ENCODE assay signal across 24 cellular contexts in the genomic region with DNA sequence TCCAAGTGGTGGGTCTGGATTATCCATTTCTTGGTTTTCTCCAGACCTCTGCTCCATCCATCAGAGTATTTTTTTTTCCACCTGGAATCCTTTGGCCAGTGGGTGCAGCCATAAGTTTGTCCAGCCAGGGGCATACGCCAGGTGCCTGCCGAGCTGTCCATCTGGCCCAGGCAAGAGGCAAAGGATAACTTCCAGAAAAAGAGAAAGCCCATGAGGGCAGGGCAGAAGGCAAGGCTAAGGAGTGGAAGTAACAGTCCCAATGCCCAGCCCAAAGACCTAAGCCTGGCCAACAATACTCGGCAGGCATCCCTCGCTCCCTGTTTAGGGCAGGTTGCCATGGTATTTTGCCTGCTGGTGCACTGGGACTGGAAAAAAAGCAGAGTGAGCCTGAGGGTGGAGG.
"Had no signal": no experiment of that assay in that cellular context is flagged by ENCODE, and none has a peak within 500 bp of the region (broad histone marks: within the 10 kb centered on the region; RNA-seq: fewer than 3 reads in every experiment).

No MANE protein-coding gene starts in this region.

- ATAC-seq: left cardiac atrium; left lobe of liver; left ventricle myocardium superior; natural killer cell; right lobe of liver; stimulated activated naive B cell treated with anti-CD40 and anti-IgM and Interleukin-4, amounts not matched to agents 10 μg/mL and 1 μg/mL and 100 μg/mL, for 72 hours; stimulated activated naive CD8-positive, alpha-beta T cell treated with anti-CD3 and anti-CD28 coated beads, Interleukin-15, Interleukin-2, amounts not matched to agents 100 U/mL and 50 U/mL, for 24 hours; upper lobe of right lung had no signal

- H3K36me3 Mint-ChIP-seq: mesothelial cell of epicardium; naive B cell; natural killer cell; stimulated activated naive B cell treated with anti-CD40 and anti-IgM and Interleukin-4, amounts not matched to agents 10 μg/mL and 1 μg/mL and 100 μg/mL, for 72 hours had no signal

- H3K9me3 Mint-ChIP-seq: naive B cell; natural killer cell; neural progenitor cell; stimulated activated naive B cell treated with anti-CD40 and anti-IgM and Interleukin-4, amounts not matched to agents 10 μg/mL and 1 μg/mL and 100 μg/mL, for 72 hours had no signal

- H3K4me3 Mint-ChIP-seq: mesothelial cell of epicardium; naive B cell; natural killer cell; nephron progenitor cell; neural progenitor cell; stimulated activated naive B cell treated with anti-CD40 and anti-IgM and Interleukin-4, amounts not matched to agents 10 μg/mL and 1 μg/mL and 100 μg/mL, for 72 hours had no signal

- H3K27ac Mint-ChIP-seq: mesothelial cell of epicardium; naive B cell; natural killer cell; nephron progenitor cell; neural progenitor cell; progenitor cell of endocrine pancreas; stimulated activated naive B cell treated with anti-CD40 and anti-IgM and Interleukin-4, amounts not matched to agents 10 μg/mL and 1 μg/mL and 100 μg/mL, for 72 hours had no signal

- H3K27me3 Mint-ChIP-seq: progenitor cell of endocrine pancreas had no signal

- DNase-seq: kidney glomerular epithelial cell; left cardiac atrium; left ventricle myocardium superior; mesendoderm; naive B cell; natural killer cell; nephron progenitor cell; occipital lobe; ovary; right lobe of liver; stimulated activated CD4-positive, alpha-beta T cell treated with anti-CD3 and anti-CD28 coated beads, Interleukin-12 subunit alpha, Interleukin-12 subunit beta, amount 100 ng/mL, for 4 hours; stimulated activated CD4-positive, alpha-beta T cell treated with anti-CD3 and anti-CD28 coated beads, Interleukin-15, amount 100 ng/mL, for 24 hours; stimulated activated CD4-positive, alpha-beta T cell treated with anti-CD3 and anti-CD28 coated beads, Interleukin-2, amount 100 ng/mL, for 24 hours; stimulated activated CD4-positive, alpha-beta T cell treated with anti-CD3 and anti-CD28 coated beads, Interleukin-4, amount 100 ng/mL, for 1 hour; stimulated activated naive B cell treated with anti-CD40 and anti-IgM and Interleukin-4, amounts not matched to agents 10 μg/mL and 1 μg/mL and 100 μg/mL, for 72 hours; stimulated activated naive CD8-positive, alpha-beta T cell treated with anti-CD3 and anti-CD28 coated beads, Interleukin-15, Interleukin-2, amounts not matched to agents 100 U/mL and 50 U/mL, for 24 hours; stomach; tibial artery; trophoblast cell; upper lobe of right lung had no signal

- H3K4me1 Mint-ChIP-seq: naive B cell; natural killer cell; stimulated activated naive B cell treated with anti-CD40 and anti-IgM and Interleukin-4, amounts not matched to agents 10 μg/mL and 1 μg/mL and 100 μg/mL, for 72 hours had no signal
